In genomic region chr4:129092636-129093172, GRCh38 we compare ENCODE assay signal across 1 cellular context.
TF ChIP-seq lines count a peak whose summit lies in the region.

No MANE protein-coding gene starts in this region.

TF ChIP-seq in GM12878, 131 proteins besides CTCF, POLR2A, EP300 and RAD21 (continued from another document):
- TF ChIP-seq CUX1 (IDR thresholded peaks at IDR 0.05; ENCODE audit: insufficient replicate concordance, low read depth, low read length) (no peak), BHLHE40 (IDR thresholded peaks at IDR 0.05; ENCODE audit: borderline replicate concordance in 1 of 2, low read depth in 2 of 2, low read length in 1 of 2) (no peak), ZNF217 (IDR thresholded peaks at IDR 0.05) (no peak), CBX5 (IDR thresholded peaks at IDR 0.05; ENCODE audit: low read depth) (no peak), PAX5 (IDR thresholded peaks at IDR 0.05; ENCODE audit: borderline replicate concordance, low read depth, low read length) (no peak), NR2C1 (IDR thresholded peaks at IDR 0.05) (no peak), MEF2B (IDR thresholded peaks at IDR 0.05; ENCODE audit: partially characterized antibody, poor library complexity, severe bottlenecking) (no peak), PRDM15 (CRISPR knock-in tag; IDR thresholded peaks at IDR 0.05) (no peak), SMAD5 (IDR thresholded peaks at IDR 0.05; ENCODE audit: low read depth) (no peak), REST (IDR thresholded peaks at IDR 0.05; ENCODE audit: low read depth, low read length) (no peak), NBN (IDR thresholded peaks at IDR 0.05) (no peak), SPI1 (IDR thresholded peaks at IDR 0.05; ENCODE audit: borderline replicate concordance, insufficient read depth, low read depth, low read length) (no peak), RUNX3 (IDR thresholded peaks at IDR 0.05; ENCODE audit: low read length) (no peak), ZBTB40 (IDR thresholded peaks at IDR 0.05; ENCODE audit: borderline replicate concordance) (no peak), GATAD2B (conservative IDR thresholded peaks at IDR 0.05; ENCODE audit: low read depth) (no peak), ZSCAN29 (IDR thresholded peaks at IDR 0.05) (no peak), EED (IDR thresholded peaks at IDR 0.05; ENCODE audit: low read depth) (no peak)
